In genomic region chr3:15728766-15729165, GRCh38 we compare ENCODE assay signal across 27 cellular contexts.
DNase-seq lines count a peak whose midpoint lies in the region; ATAC-seq and TF ChIP-seq lines count a peak whose summit lies in the region.
"Had no signal": no experiment of that assay in that cellular context is flagged by ENCODE, and none has a peak within 500 bp of the region (broad histone marks: within the 10 kb centered on the region; RNA-seq: fewer than 3 reads in every experiment).

No MANE protein-coding gene starts in this region.

- peaks cover 45% of the 10 kb centered on the region for H3K4me1 Mint-ChIP-seq in activated T-helper 2 cell treated with anti-CD3 and anti-CD28 coated beads, Interferon-gamma antibody, Interleukin-2, Interleukin-4, amounts not matched to agents 10 μg/mL and 5 μg/mL and 100 μg/mL, durations not matched to agents 14 hours and 24 hours and 36 hours (ENCODE audit: low read depth)
- peaks cover 14% of the 10 kb centered on the region for H3K4me1 Mint-ChIP-seq in activated CD8-positive, alpha-beta T cell treated with anti-CD3 and anti-CD28 coated beads for 36 hours (ENCODE audit: low read depth)
- H3K4me1 Mint-ChIP-seq in stimulated activated memory B cell treated with anti-CD40 and anti-IgM and Interleukin-4, amounts not matched to agents 10 μg/mL and 1 μg/mL and 100 μg/mL, for 72 hours = peaks cover 6% of the 10 kb centered on the region

- no peak for TF ChIP-seq CTCF in activated CD8-positive, alpha-beta T cell treated with anti-CD3 and anti-CD28 coated beads for 36 hours (IDR thresholded peaks at IDR 0.05)

- no peak overlapping the region for H3K4me3 Mint-ChIP-seq in activated T-helper 2 cell treated with anti-CD3 and anti-CD28 coated beads, Interferon-gamma antibody, Interleukin-2, Interleukin-4, amounts not matched to agents 10 μg/mL and 5 μg/mL and 100 μg/mL, durations not matched to agents 14 hours and 24 hours and 36 hours (ENCODE audit: low read depth)
- H3K4me3 Mint-ChIP-seq in activated CD8-positive, alpha-beta T cell treated with anti-CD3 and anti-CD28 coated beads for 36 hours = no peak overlapping the region
- H3K4me3 Mint-ChIP-seq in stimulated activated memory B cell treated with anti-CD40 and anti-IgM and Interleukin-4, amounts not matched to agents 10 μg/mL and 1 μg/mL and 100 μg/mL, for 72 hours = no peak overlapping the region
- H3K4me3 Mint-ChIP-seq: activated CD4-positive, alpha-beta memory T cell treated with anti-CD3 and anti-CD28 coated beads for 36 hours; activated naive CD8-positive, alpha-beta T cell treated with anti-CD3 and anti-CD28 coated beads for 36 hours; brain; CD4-positive, CD25-positive, alpha-beta regulatory T cell; immature natural killer cell; naive thymus-derived CD8-positive, alpha-beta T cell; T-helper 1 cell treated with Interleukin-12 subunit alpha and Interleukin-12 subunit beta and Interleukin-4 antibody, amounts not matched to agents 30 μg/mL and 1 μg/mL, for 36 hours had no signal

- CTCF ChIA-PET in activated CD8-positive, alpha-beta T cell treated with anti-CD3 and anti-CD28 coated beads for 36 hours (lab: Charles Lee) = no interaction called here

- no peaks in the 10 kb centered on the region for H3K9me3 Mint-ChIP-seq in activated T-helper 2 cell treated with anti-CD3 and anti-CD28 coated beads, Interferon-gamma antibody, Interleukin-2, Interleukin-4, amounts not matched to agents 10 μg/mL and 5 μg/mL and 100 μg/mL, durations not matched to agents 14 hours and 24 hours and 36 hours
- no peaks in the 10 kb centered on the region for H3K9me3 Mint-ChIP-seq in activated CD8-positive, alpha-beta T cell treated with anti-CD3 and anti-CD28 coated beads for 36 hours
- H3K9me3 Mint-ChIP-seq in stimulated activated memory B cell treated with anti-CD40 and anti-IgM and Interleukin-4, amounts not matched to agents 10 μg/mL and 1 μg/mL and 100 μg/mL, for 72 hours = no peaks in the 10 kb centered on the region
- H3K9me3 Mint-ChIP-seq: activated CD4-positive, alpha-beta memory T cell treated with anti-CD3 and anti-CD28 coated beads for 36 hours; activated naive CD8-positive, alpha-beta T cell treated with anti-CD3 and anti-CD28 coated beads for 36 hours; brain; CD4-positive, CD25-positive, alpha-beta regulatory T cell; immature natural killer cell; naive thymus-derived CD8-positive, alpha-beta T cell; T-helper 1 cell treated with Interleukin-12 subunit alpha and Interleukin-12 subunit beta and Interleukin-4 antibody, amounts not matched to agents 30 μg/mL and 1 μg/mL, for 36 hours had no signal

- H3K27ac ChIP-seq in substantia nigra (ENCODE audit: low read depth, low read length, poor library complexity, severe bottlenecking) = peak overlapping the region; percentile 8
- H3K27ac ChIP-seq: hepatocyte, right atrium auricular region had no signal

- H3K36me3 Mint-ChIP-seq in activated T-helper 2 cell treated with anti-CD3 and anti-CD28 coated beads, Interferon-gamma antibody, Interleukin-2, Interleukin-4, amounts not matched to agents 10 μg/mL and 5 μg/mL and 100 μg/mL, durations not matched to agents 14 hours and 24 hours and 36 hours (ENCODE audit: low read depth) = peaks cover 76% of the 10 kb centered on the region
- H3K36me3 Mint-ChIP-seq in activated CD8-positive, alpha-beta T cell treated with anti-CD3 and anti-CD28 coated beads for 36 hours (ENCODE audit: low read depth) = peaks cover 30% of the 10 kb centered on the region
- peaks cover 60% of the 10 kb centered on the region for H3K36me3 Mint-ChIP-seq in stimulated activated memory B cell treated with anti-CD40 and anti-IgM and Interleukin-4, amounts not matched to agents 10 μg/mL and 1 μg/mL and 100 μg/mL, for 72 hours

- no peak for ATAC-seq in HG03045 (IDR thresholded peaks at IDR 0.05; ENCODE audit: unreplicated experiment)
- no peak for ATAC-seq in activated CD8-positive, alpha-beta T cell treated with anti-CD3 and anti-CD28 coated beads for 36 hours
- ATAC-seq in stimulated activated memory B cell treated with anti-CD40 and anti-IgM and Interleukin-4, amounts not matched to agents 10 μg/mL and 1 μg/mL and 100 μg/mL, for 72 hours = no peak
- ATAC-seq: activated CD4-positive, CD25-positive, alpha-beta regulatory T cell treated with anti-CD3 and anti-CD28 coated beads, Interleukin-2, amount 50 U/mL, for 24 hours; naive thymus-derived CD8-positive, alpha-beta T cell had no signal

- no peak for DNase-seq in activated T-helper 2 cell treated with anti-CD3 and anti-CD28 coated beads, Interferon-gamma antibody, Interleukin-2, Interleukin-4, amounts not matched to agents 10 μg/mL and 5 μg/mL and 100 μg/mL, durations not matched to agents 14 hours and 24 hours and 36 hours (ENCODE audit: low spot score)
- peak; percentile 50 for DNase-seq in dedifferentiated amniotic fluid mesenchymal stem cell (ENCODE audit: extremely low spot score)
- peak; percentile 77 for DNase-seq in kidney tubule cell (ENCODE audit: low spot score)
- DNase-seq in substantia nigra (lab: John Stamatoyannopoulos, UW) = peak in 1 of 49 donors; percentile 14
- DNase-seq in activated CD8-positive, alpha-beta T cell treated with anti-CD3 and anti-CD28 coated beads for 36 hours = no peak
- DNase-seq: activated CD4-positive, alpha-beta memory T cell treated with anti-CD3 and anti-CD28 coated beads for 36 hours; activated CD8-positive, alpha-beta memory T cell treated with anti-CD3 and anti-CD28 coated beads, Interleukin-2, amount 50 U/mL, for 48 hours; activated naive CD8-positive, alpha-beta T cell treated with anti-CD3 and anti-CD28 coated beads for 36 hours; CD4-positive, CD25-positive, alpha-beta regulatory T cell; immature natural killer cell; KG1; MG63; midbrain; naive thymus-derived CD8-positive, alpha-beta T cell; NCI-H1417; NCI-H2081; NCI-H774; occipital lobe; RPMI8226; stimulated activated CD4-positive, alpha-beta T cell treated with anti-CD3 and anti-CD28 coated beads, Interleukin-2, amount 100 ng/mL, for 24 hours had no signal

- peak overlapping the region; percentile 56 for H3K27ac Mint-ChIP-seq in activated T-helper 2 cell treated with anti-CD3 and anti-CD28 coated beads, Interferon-gamma antibody, Interleukin-2, Interleukin-4, amounts not matched to agents 10 μg/mL and 5 μg/mL and 100 μg/mL, durations not matched to agents 14 hours and 24 hours and 36 hours
- H3K27ac Mint-ChIP-seq in activated CD8-positive, alpha-beta T cell treated with anti-CD3 and anti-CD28 coated beads for 36 hours = no peak overlapping the region
- H3K27ac Mint-ChIP-seq in stimulated activated memory B cell treated with anti-CD40 and anti-IgM and Interleukin-4, amounts not matched to agents 10 μg/mL and 1 μg/mL and 100 μg/mL, for 72 hours = no peak overlapping the region
- H3K27ac Mint-ChIP-seq: activated CD4-positive, alpha-beta memory T cell treated with anti-CD3 and anti-CD28 coated beads for 36 hours; activated naive CD8-positive, alpha-beta T cell treated with anti-CD3 and anti-CD28 coated beads for 36 hours; CD4-positive, CD25-positive, alpha-beta regulatory T cell; immature natural killer cell; T-helper 1 cell treated with Interleukin-12 subunit alpha and Interleukin-12 subunit beta and Interleukin-4 antibody, amounts not matched to agents 30 μg/mL and 1 μg/mL, for 36 hours had no signal

- POLR2A ChIA-PET in activated CD8-positive, alpha-beta T cell treated with anti-CD3 and anti-CD28 coated beads for 36 hours (lab: Charles Lee) = interaction anchor here (1.1 kb wide), 1 partner anchor 8 kb away, joined by 3 read pairs; no protein-coding TSS in a partner anchor

- intact Hi-C loops in activated T-helper 2 cell treated with anti-CD3 and anti-CD28 coated beads, Interferon-gamma antibody, Interleukin-2, Interleukin-4, amounts not matched to agents 10 μg/mL and 5 μg/mL and 100 μg/mL, durations not matched to agents 14 hours and 24 hours and 36 hours (cut with micrococcal nuclease) = loop anchor here (5.0 kb wide), 2 partner anchors 69 to 96 kb away; partner anchors contain the start of gene ANKRD28
- intact Hi-C loops in activated CD8-positive, alpha-beta T cell treated with anti-CD3 and anti-CD28 coated beads for 36 hours (cut with micrococcal nuclease) = no loop called here

- H3K27me3 Mint-ChIP-seq in activated T-helper 2 cell treated with anti-CD3 and anti-CD28 coated beads, Interferon-gamma antibody, Interleukin-2, Interleukin-4, amounts not matched to agents 10 μg/mL and 5 μg/mL and 100 μg/mL, durations not matched to agents 14 hours and 24 hours and 36 hours (ENCODE audit: low read depth) = no peaks in the 10 kb centered on the region
- H3K27me3 Mint-ChIP-seq in activated CD8-positive, alpha-beta T cell treated with anti-CD3 and anti-CD28 coated beads for 36 hours = no peaks in the 10 kb centered on the region
- no peaks in the 10 kb centered on the region for H3K27me3 Mint-ChIP-seq in stimulated activated memory B cell treated with anti-CD40 and anti-IgM and Interleukin-4, amounts not matched to agents 10 μg/mL and 1 μg/mL and 100 μg/mL, for 72 hours
- H3K27me3 Mint-ChIP-seq: activated CD4-positive, alpha-beta memory T cell treated with anti-CD3 and anti-CD28 coated beads for 36 hours; activated naive CD8-positive, alpha-beta T cell treated with anti-CD3 and anti-CD28 coated beads for 36 hours; brain; CD4-positive, CD25-positive, alpha-beta regulatory T cell; naive thymus-derived CD8-positive, alpha-beta T cell had no signal

Comparison
In these comparisons a context has a peak if more than half of its experiments do, and no peak if none do; other contexts are left out.
1. DNase-seq: peak in dedifferentiated amniotic fluid mesenchymal stem cell (single experiment) and kidney tubule cell (single experiment); none in activated T-helper 2 cell treated with anti-CD3 and anti-CD28 coated beads, Interferon-gamma antibody, Interleukin-2, Interleukin-4, amounts not matched to agents 10 μg/mL and 5 μg/mL and 100 μg/mL, durations not matched to agents 14 hours and 24 hours and 36 hours (single experiment) and activated CD8-positive, alpha-beta T cell treated with anti-CD3 and anti-CD28 coated beads for 36 hours (single experiment).